ENCODE assay signal across 9 cellular contexts in the genomic region with DNA sequence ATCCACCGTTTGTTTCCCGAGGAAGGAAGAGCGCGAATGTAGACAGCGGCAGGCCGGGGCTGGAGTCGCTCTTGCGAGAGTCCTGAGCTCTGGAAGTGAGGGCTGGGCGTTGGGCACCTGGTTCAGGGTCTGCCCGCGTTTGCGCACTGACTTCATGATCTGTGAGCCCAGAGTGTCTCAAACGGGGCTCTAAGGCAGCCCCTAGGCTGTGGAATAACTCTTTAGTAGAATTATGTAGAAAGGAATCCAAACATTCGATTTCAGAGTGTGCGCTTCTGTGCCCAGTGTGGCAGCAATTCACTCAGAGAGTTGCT. TPM values are rescaled to one million over a fixed set of nuclear protein-coding genes. Genes with fewer than 3 reads are reported as not detected.
A peak's percentile ranks its signal among the peaks of the same experiment; 100 is the strongest.
DNase-seq lines count a peak whose midpoint lies in the region; ATAC-seq, FAIRE-seq and TF ChIP-seq lines count a peak whose summit lies in the region.
"Had no signal": no experiment of that assay in that cellular context is flagged by ENCODE, and none has a peak within 500 bp of the region (broad histone marks: within the 10 kb centered on the region; RNA-seq: fewer than 3 reads in every experiment).

No MANE protein-coding gene starts in this region.

- H3K4ac ChIP-seq in mesendoderm (ENCODE audit: low read depth, low read length) = no peak overlapping the region

- H4K5ac ChIP-seq in mesendoderm (ENCODE audit: low read length) = no peak overlapping the region

- H3K18ac ChIP-seq in mesendoderm (ENCODE audit: low read length) = no peak overlapping the region

- TF ChIP-seq POLR2A in thyroid gland (IDR thresholded peaks at IDR 0.05) = no peak

- no peak overlapping the region for H2BK15ac ChIP-seq in mesendoderm (replicated peaks; ENCODE audit: low read depth)

- no peaks in the 10 kb centered on the region for H3K27me3 ChIP-seq in bronchial epithelial cell (ENCODE audit: control insufficient read depth, insufficient read depth, low read length)
- peaks cover 10% of the 10 kb centered on the region for H3K27me3 ChIP-seq in mesendoderm (ENCODE audit: insufficient read depth, low read length, poor library complexity)
- H3K27me3 ChIP-seq in thyroid gland = no peaks in the 10 kb centered on the region

- CTCF ChIA-PET in activated CD8-positive, alpha-beta memory T cell treated with anti-CD3 and anti-CD28 coated beads, Interleukin-2, amount 10 ng/mL, durations not matched to agents 7 days and 5 days (lab: Charles Lee) = interaction anchor here (1.4 to 2.7 kb wide), 3 partner anchors 12 to 52 kb away, joined by 3 to 13 read pairs (median 3); no protein-coding TSS in a partner anchor

- no peaks in the 10 kb centered on the region for H3K79me2 ChIP-seq in mesendoderm (ENCODE audit: control insufficient read depth, insufficient read depth, low read length)

- H3K36me3 ChIP-seq in bronchial epithelial cell (ENCODE audit: control insufficient read depth, insufficient read depth, low read length) = no peaks in the 10 kb centered on the region
- no peaks in the 10 kb centered on the region for H3K36me3 ChIP-seq in mesendoderm (ENCODE audit: control insufficient read depth, insufficient read depth, low read length)
- no peaks in the 10 kb centered on the region for H3K36me3 ChIP-seq in thyroid gland

- H3K4me3 ChIP-seq in bronchial epithelial cell (ENCODE audit: low read depth, low read length) (peak overlapping the region; percentile 22), mesendoderm (ENCODE audit: low read length) (no peak overlapping the region), thyroid gland (replicated peaks in 1 of 3) (peak overlapping the region in 1 of 3 donors; percentile 37)

- H3K27ac ChIP-seq in mesendoderm (ENCODE audit: low read depth, low read length) (no peak overlapping the region), thyroid gland (peak overlapping the region; percentile 18 to 58 (median 19))

- H3K56ac ChIP-seq in mesendoderm (ENCODE audit: low read length) = peak overlapping the region; percentile 74

- no peak overlapping the region for H2BK5ac ChIP-seq in mesendoderm (ENCODE audit: low read length)

- no peaks in the 10 kb centered on the region for H3K4me1 ChIP-seq in mesendoderm (ENCODE audit: control insufficient read depth, low read depth, low read length)
- peaks cover 17 to 26% of the 10 kb centered on the region in 2 donors for H3K4me1 ChIP-seq in thyroid gland

- no CpG with 5 or more reads among the region's 15 CpGs for WGBS in mesendoderm (ENCODE audit: extremely low coverage, insufficient coverage, low lambda C conversion rate)
- WGBS in thyroid gland, 2 donors = 8 to 63% methylated on average over 2 to 15 of the region's 15 CpGs

- peak overlapping the region; percentile 55 for H3K9ac ChIP-seq in mesendoderm (ENCODE audit: low read length)

- H2BK120ac ChIP-seq in mesendoderm (ENCODE audit: low read depth, low read length) = no peak overlapping the region

- no peak for ATAC-seq in activated CD8-positive, alpha-beta memory T cell treated with anti-CD3 and anti-CD28 coated beads, Interleukin-2, amount 10 ng/mL, durations not matched to agents 7 days and 5 days
- ATAC-seq in GM18511 (IDR thresholded peaks at IDR 0.05; ENCODE audit: unreplicated experiment) = no peak

- peaks cover 4% of the 10 kb centered on the region for H3K36me3 Mint-ChIP-seq in activated CD8-positive, alpha-beta memory T cell treated with anti-CD3 and anti-CD28 coated beads, Interleukin-2, amount 10 ng/mL, durations not matched to agents 7 days and 5 days

- peak overlapping the region; percentile 87 for H3K4me2 ChIP-seq in mesendoderm (ENCODE audit: low read length)

- TF ChIP-seq CTCF in bronchial epithelial cell (IDR thresholded peaks at IDR 0.05; ENCODE audit: insufficient read depth, low read length, severe bottlenecking) (no peak), thyroid gland (IDR thresholded peaks at IDR 0.05) (no peak)

- peaks cover 6% of the 10 kb centered on the region for H3K9me3 Mint-ChIP-seq in activated CD8-positive, alpha-beta memory T cell treated with anti-CD3 and anti-CD28 coated beads, Interleukin-2, amount 10 ng/mL, durations not matched to agents 7 days and 5 days (ENCODE audit: low read depth)

- no peak for DNase-seq in activated CD8-positive, alpha-beta memory T cell treated with anti-CD3 and anti-CD28 coated beads, Interleukin-2, amount 10 ng/mL, durations not matched to agents 7 days and 5 days
- no peak for DNase-seq in activated CD8-positive, alpha-beta memory T cell treated with anti-CD3 and anti-CD28 coated beads for 24 hours
- no peak for DNase-seq in bronchial epithelial cell (ENCODE audit: low read depth)
- DNase-seq in mesendoderm = no peak
- DNase-seq in thyroid gland = no peak
- DNase-seq in H4 (ENCODE audit: low spot score) = no peak
- no peak for DNase-seq in UCSD-AML1 (lab: John Stamatoyannopoulos, UW; ENCODE audit: unreplicated experiment)
- DNase-seq: amniotic stem cell had no signal

- H3K27ac Mint-ChIP-seq in activated CD8-positive, alpha-beta memory T cell treated with anti-CD3 and anti-CD28 coated beads, Interleukin-2, amount 10 ng/mL, durations not matched to agents 7 days and 5 days = no peak overlapping the region

- H3K79me1 ChIP-seq in mesendoderm (ENCODE audit: low read length) = no peaks in the 10 kb centered on the region

- intact Hi-C loops in thyroid gland (cut with DNase I) = no loop called here

- no peak overlapping the region for H4K8ac ChIP-seq in mesendoderm (ENCODE audit: low read depth, low read length)

- H3K4me3 Mint-ChIP-seq in activated CD8-positive, alpha-beta memory T cell treated with anti-CD3 and anti-CD28 coated beads, Interleukin-2, amount 10 ng/mL, durations not matched to agents 7 days and 5 days = peak overlapping the region; percentile 14

- no peak for FAIRE-seq in bronchial epithelial cell (lab: Jason Lieb, UNC)

- no peak overlapping the region for H3K23ac ChIP-seq in mesendoderm (ENCODE audit: low read length)

- H3K4me1 Mint-ChIP-seq in activated CD8-positive, alpha-beta memory T cell treated with anti-CD3 and anti-CD28 coated beads, Interleukin-2, amount 10 ng/mL, durations not matched to agents 7 days and 5 days = peaks cover 24% of the 10 kb centered on the region

- no peak overlapping the region for H2AK5ac ChIP-seq in mesendoderm (ENCODE audit: low read length)

- peaks cover 72% of the 10 kb centered on the region for H3K27me3 Mint-ChIP-seq in activated CD8-positive, alpha-beta memory T cell treated with anti-CD3 and anti-CD28 coated beads, Interleukin-2, amount 10 ng/mL, durations not matched to agents 7 days and 5 days

- H3K9me3 ChIP-seq in thyroid gland = no peaks in the 10 kb centered on the region

RNA-seq across cellular contexts. Expression of a gene that starts 0.5 kb away (rescaled TPM):
- 1 to 10 TPM in 1 of 2 experiments, not detected in 1; 1.6 TPM for total RNA-seq in activated CD8-positive, alpha-beta memory T cell treated with anti-CD3 and anti-CD28 coated beads, Interleukin-2, amount 10 ng/mL, durations not matched to agents 7 days and 5 days
- total RNA-seq in bronchial epithelial cell (0.13 TPM in 1 of 2 replicates, not detected in the other), thyroid gland (10 to 100 TPM in 2 of 4 donors, 1 to 10 TPM in 2; 5.5 to 18.4 (median 7.9) TPM)
- not detected for polyA plus RNA-seq in mesendoderm (2013, experiment 1 of 2)
- polyA plus RNA-seq in mesendoderm (2013, experiment 2 of 2) = not detected
- total RNA-seq in H4 (2014; rRNA removed; shearing (Covaris generic)) = 0.35 TPM in 1 of 2 replicates, not detected in the other
